ENCODE assay signal across 6 cellular contexts in the genomic region with DNA sequence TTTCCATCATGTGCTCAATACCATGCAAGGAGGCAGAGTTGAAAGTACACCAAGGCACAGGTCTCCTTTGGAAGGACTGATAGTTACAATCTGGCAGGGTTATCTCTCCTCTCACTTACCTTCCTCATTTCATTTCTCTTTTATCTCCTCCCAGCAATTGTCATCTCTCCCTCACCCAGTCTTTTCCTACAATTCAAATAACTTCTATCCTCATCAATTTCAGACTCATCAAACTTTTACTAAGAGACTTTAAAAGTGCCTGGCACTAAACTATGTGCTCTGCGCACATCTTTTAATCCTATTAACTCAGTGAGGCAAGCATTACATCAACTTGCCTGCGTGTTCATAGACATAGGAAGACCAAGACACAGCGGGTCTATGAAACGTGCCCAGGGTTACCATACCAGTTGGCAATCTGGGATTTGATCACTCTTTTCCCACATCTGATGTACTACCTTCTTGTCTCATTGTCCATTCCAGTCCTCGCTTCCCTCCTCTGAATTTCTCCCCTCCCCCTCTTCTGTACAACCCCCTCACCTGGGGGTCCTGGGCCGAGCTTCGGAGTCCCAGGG.
DNase-seq lines count a peak whose midpoint lies in the region; ATAC-seq lines count a peak whose summit lies in the region.

No MANE protein-coding gene starts in this region.

- peak overlapping the region; percentile 93 to 100 (median 98) for H3K9ac ChIP-seq in BLaER1 treated with 17β-estradiol and CSF1 and Interleukin-3, amounts not matched to agents 10 nM and 100 nM
- H3K9ac ChIP-seq in endocrine pancreas (ENCODE audit: control insufficient read depth, insufficient read depth, low read length) = peak overlapping the region; percentile 65

- peaks cover 0 to 22% (median 0%) of the 10 kb centered on the region in 11 experiments; a peak in 3 of 22 replicates for H4K20me1 ChIP-seq in BLaER1 treated with 17β-estradiol and CSF1 and Interleukin-3, amounts not matched to agents 10 nM and 100 nM

- ATAC-seq in GM19395 (IDR thresholded peaks at IDR 0.05; ENCODE audit: unreplicated experiment) = no peak
- no peak for ATAC-seq in HG03378 (IDR thresholded peaks at IDR 0.05; ENCODE audit: unreplicated experiment)

- peak overlapping the region; percentile 99 to 100 (median 99) for H3K27ac ChIP-seq in BLaER1 treated with 17β-estradiol and CSF1 and Interleukin-3, amounts not matched to agents 10 nM and 100 nM

- peak overlapping the region; percentile 81 to 99 (median 94) for H3K4me2 ChIP-seq in BLaER1 treated with 17β-estradiol and CSF1 and Interleukin-3, amounts not matched to agents 10 nM and 100 nM

- H3K4me3 ChIP-seq in BLaER1 treated with 17β-estradiol and CSF1 and Interleukin-3, amounts not matched to agents 10 nM and 100 nM = peak overlapping the region; percentile 68 to 97 (median 82)
- H3K4me3 ChIP-seq in endocrine pancreas (ENCODE audit: control insufficient read depth, insufficient read depth, low read length) = no peak overlapping the region
- peak overlapping the region; percentile 93 for H3K4me3 ChIP-seq in skeletal muscle cell (ENCODE audit: low read depth, low read length)

- no peaks in the 10 kb centered on the region for H3K9me3 ChIP-seq in BLaER1 treated with 17β-estradiol and CSF1 and Interleukin-3, amounts not matched to agents 10 nM and 100 nM (replicated peaks in 1 of 11)
- no peaks in the 10 kb centered on the region for H3K9me3 ChIP-seq in endocrine pancreas (ENCODE audit: control insufficient read depth, low read length)

- H3K36me3 ChIP-seq in BLaER1 treated with 17β-estradiol and CSF1 and Interleukin-3, amounts not matched to agents 10 nM and 100 nM = peaks cover 15 to 65% (median 47%) of the 10 kb centered on the region in 11 experiments; a peak in 21 of 22 replicates
- no peaks in the 10 kb centered on the region for H3K36me3 ChIP-seq in endocrine pancreas (ENCODE audit: control insufficient read depth, insufficient read depth, low read length)

- DNase-seq in NAMALWA (ENCODE audit: low spot score) (peak; percentile 61), skeletal muscle cell (ENCODE audit: low read depth) (no peak)

- peaks cover 64 to 83% (median 75%) of the 10 kb centered on the region in 10 experiments for H3K4me1 ChIP-seq in BLaER1 treated with 17β-estradiol and CSF1 and Interleukin-3, amounts not matched to agents 10 nM and 100 nM
- H3K4me1 ChIP-seq in endocrine pancreas (ENCODE audit: control insufficient read depth, insufficient read depth, low read length) = no peaks in the 10 kb centered on the region

- no peaks in the 10 kb centered on the region for H3K27me3 ChIP-seq in BLaER1 treated with 17β-estradiol and CSF1 and Interleukin-3, amounts not matched to agents 10 nM and 100 nM
- no peaks in the 10 kb centered on the region for H3K27me3 ChIP-seq in endocrine pancreas (ENCODE audit: control insufficient read depth, insufficient read depth, low read length)
